Comparison of ENCODE assay signal across 10 cellular contexts in the genomic region with DNA sequence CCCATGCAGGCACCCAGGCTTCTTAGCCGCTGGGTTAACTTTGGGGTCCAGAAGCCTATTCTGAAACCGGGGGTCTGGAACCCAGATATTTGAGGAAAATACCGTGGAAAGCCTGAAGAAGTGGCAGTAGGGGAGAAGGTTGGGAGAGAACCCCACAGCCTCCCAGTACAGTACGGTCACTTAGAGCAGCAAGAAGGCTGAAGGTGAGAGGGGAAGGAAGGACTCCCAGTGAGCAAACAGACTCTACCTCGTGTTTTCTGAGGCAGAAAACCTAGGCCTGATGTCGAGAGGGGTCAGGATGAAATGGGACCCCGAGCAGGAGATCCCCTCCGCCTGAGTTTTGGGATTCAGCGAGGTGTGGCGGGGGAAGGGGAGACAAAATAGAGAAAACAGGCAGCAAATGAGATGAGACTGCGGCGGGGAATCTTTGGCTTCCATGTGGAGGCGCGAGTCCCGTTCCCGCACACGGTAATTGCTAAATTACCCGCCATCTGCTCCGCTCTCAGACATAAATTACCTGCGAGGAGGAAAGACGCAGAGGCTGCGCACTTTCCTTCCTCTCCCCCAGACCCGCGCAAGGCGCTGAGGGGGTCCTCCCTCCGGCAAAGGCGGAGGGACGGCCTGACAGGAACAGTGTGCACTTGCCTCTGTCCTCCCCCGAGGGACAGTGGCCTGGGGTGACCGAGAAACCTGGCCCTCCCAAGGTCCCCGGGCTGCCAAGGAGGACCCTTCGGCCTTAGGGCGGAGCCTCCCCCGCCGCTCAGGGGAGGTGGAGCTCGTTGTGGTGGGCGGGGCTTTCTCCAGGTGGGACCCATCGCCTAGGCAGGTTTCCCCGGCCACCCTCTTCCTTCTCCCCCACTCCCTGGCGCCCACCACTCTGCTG. TPM values are rescaled to one million over a fixed set of nuclear protein-coding genes. Genes with fewer than 3 reads are reported as not detected.
DNase-seq lines count a peak whose midpoint lies in the region; TF ChIP-seq lines count a peak whose summit lies in the region.
"Had no signal": no experiment of that assay in that cellular context is flagged by ENCODE, and none has a peak within 500 bp of the region (broad histone marks: within the 10 kb centered on the region; RNA-seq: fewer than 3 reads in every experiment).

No MANE protein-coding gene starts in this region.

- H3K4me2 ChIP-seq in neuronal stem cell (ENCODE audit: insufficient read depth, low read length, poor library complexity, severe bottlenecking): peak overlapping the region; percentile 78

- H3K4me3 ChIP-seq in H7 (ENCODE audit: insufficient read depth, low read depth, low read length) (peak overlapping the region; percentile 55), duodenal mucosa (ENCODE audit: low read depth in 1 of 2, low read length in 2 of 2) (peak overlapping the region; percentile 19 to 29), neuronal stem cell (ENCODE audit: low read length in 2 of 2) (peak overlapping the region in 1 of 2 donors; percentile 58)

- no peaks in the 10 kb centered on the region for H3K79me1 ChIP-seq in neuronal stem cell (ENCODE audit: low read depth, low read length)

- peak overlapping the region; percentile 97 for H2BK120ac ChIP-seq in neuronal stem cell (ENCODE audit: low read depth, low read length)

- H3K9me3 ChIP-seq in duodenal mucosa (ENCODE audit: control insufficient read depth in 1 of 2, low read length in 2 of 2): no peaks in the 10 kb centered on the region
- peaks cover 0 to 2% of the 10 kb centered on the region in 2 donors for H3K9me3 ChIP-seq in neuronal stem cell (replicated peaks in 1 of 2; ENCODE audit: control insufficient read depth in 2 of 2, insufficient read depth in 1 of 2, low read depth in 1 of 2, low read length in 2 of 2)
- H3K9me3 ChIP-seq: neutrophil had no signal

- TF ChIP-seq CTCF in MCF 10A (IDR thresholded peaks at IDR 0.05; ENCODE audit: unreplicated experiment): no peak

- H4K8ac ChIP-seq in neuronal stem cell (ENCODE audit: low read depth, low read length): no peak overlapping the region

- H3K36me3 Mint-ChIP-seq in T-helper 1 cell treated with Interleukin-12 subunit alpha and Interleukin-12 subunit beta and Interleukin-4 antibody, amounts not matched to agents 30 μg/mL and 1 μg/mL, for 36 hours (ENCODE audit: low read depth): no peaks in the 10 kb centered on the region
- no peaks in the 10 kb centered on the region for H3K36me3 Mint-ChIP-seq in MCF 10A (ENCODE audit: insufficient read depth, unreplicated experiment)

- peak overlapping the region; percentile 4 for H3K14ac ChIP-seq in neuronal stem cell (ENCODE audit: low read length)

- H2AK5ac ChIP-seq in neuronal stem cell (ENCODE audit: low read depth, low read length): peak overlapping the region; percentile 79

- H3K23ac ChIP-seq in neuronal stem cell (ENCODE audit: low read depth, low read length, poor library complexity): no peak overlapping the region

- WGBS in neuronal stem cell (ENCODE audit: extremely low coverage in 2 of 2, insufficient read length in 2 of 2, insufficient replicate concordance in 1 of 2), 2 donors: no CpG with 5 or more reads among the region's 40 CpGs

- no peaks in the 10 kb centered on the region for H3K9me3 Mint-ChIP-seq in T-helper 1 cell treated with Interleukin-12 subunit alpha and Interleukin-12 subunit beta and Interleukin-4 antibody, amounts not matched to agents 30 μg/mL and 1 μg/mL, for 36 hours
- no peaks in the 10 kb centered on the region for H3K9me3 Mint-ChIP-seq in MCF 10A (ENCODE audit: unreplicated experiment)

- H3K18ac ChIP-seq in neuronal stem cell (ENCODE audit: low read length): peak overlapping the region; percentile 95

- H3K4me1 ChIP-seq in duodenal mucosa (ENCODE audit: control insufficient read depth in 1 of 2, insufficient read depth in 2 of 2, low read length in 2 of 2) (peaks cover 15 to 21% of the 10 kb centered on the region in 2 donors), neuronal stem cell (ENCODE audit: control insufficient read depth in 2 of 2, insufficient read depth in 1 of 2, low read depth in 1 of 2, low read length in 2 of 2) (peaks cover 5 to 27% of the 10 kb centered on the region in 2 donors)

- intact Hi-C loops in MCF 10A (cut with micrococcal nuclease): no loop called here

- H3K9ac ChIP-seq in duodenal mucosa (ENCODE audit: low read depth in 1 of 2, low read length in 2 of 2) (no peak overlapping the region), neuronal stem cell (ENCODE audit: low read depth, low read length, poor library complexity) (no peak overlapping the region)

- H2BK15ac ChIP-seq in neuronal stem cell (ENCODE audit: low read length): peak overlapping the region; percentile 87

- POLR2A ChIA-PET in MCF 10A (lab: Yijun Ruan, JAX): interaction anchor here (4.1 kb wide), 1 partner anchor 12 kb away, joined by 24 read pairs; a partner anchor contains a TSS

- H3K27ac ChIP-seq in duodenal mucosa (ENCODE audit: low read depth, low read length): no peak overlapping the region
- no peak overlapping the region for H3K27ac ChIP-seq in neuronal stem cell (replicated peaks; ENCODE audit: low read length)
- H3K27ac ChIP-seq: neutrophil had no signal

- peaks cover 13% of the 10 kb centered on the region for H3K4me1 Mint-ChIP-seq in T-helper 1 cell treated with Interleukin-12 subunit alpha and Interleukin-12 subunit beta and Interleukin-4 antibody, amounts not matched to agents 30 μg/mL and 1 μg/mL, for 36 hours (ENCODE audit: low read depth)
- H3K4me1 Mint-ChIP-seq in MCF 10A (ENCODE audit: insufficient read depth, unreplicated experiment): peaks cover 10% of the 10 kb centered on the region

- H3K4ac ChIP-seq in neuronal stem cell (ENCODE audit: low read length): no peak overlapping the region

- H2BK5ac ChIP-seq in neuronal stem cell (ENCODE audit: low read length): no peak overlapping the region

- peak overlapping the region; percentile 79 for H2AFZ ChIP-seq in neuronal stem cell (ENCODE audit: low read length)

- H3K36me3 ChIP-seq in H7 (replicated peaks; ENCODE audit: control insufficient read depth, insufficient read depth, low read length) (no peaks in the 10 kb centered on the region), duodenal mucosa (ENCODE audit: control insufficient read depth in 1 of 2, insufficient read depth in 2 of 2, low read length in 2 of 2) (no peaks in the 10 kb centered on the region), neuronal stem cell (replicated peaks in 1 of 2; ENCODE audit: control insufficient read depth in 2 of 2, insufficient read depth in 2 of 2, low read length in 2 of 2) (no peaks in the 10 kb centered on the region)
- H3K36me3 ChIP-seq: neutrophil had no signal

- H4K91ac ChIP-seq in neuronal stem cell (ENCODE audit: low read depth, low read length, poor library complexity): no peak overlapping the region

- CTCF ChIA-PET in MCF 10A (lab: Yijun Ruan, JAX): interaction anchor here (4.1 to 18.8 kb wide), 3 partner anchors 5 to 36 kb away, joined by 26 to 411 read pairs (median 411); a partner anchor contains a TSS

- H3K27me3 Mint-ChIP-seq in T-helper 1 cell treated with Interleukin-12 subunit alpha and Interleukin-12 subunit beta and Interleukin-4 antibody, amounts not matched to agents 30 μg/mL and 1 μg/mL, for 36 hours (ENCODE audit: low read depth): peaks cover 62% of the 10 kb centered on the region
- peaks cover 14% of the 10 kb centered on the region for H3K27me3 Mint-ChIP-seq in MCF 10A (ENCODE audit: insufficient read depth, unreplicated experiment)

- no peak overlapping the region for H3K27ac Mint-ChIP-seq in T-helper 1 cell treated with Interleukin-12 subunit alpha and Interleukin-12 subunit beta and Interleukin-4 antibody, amounts not matched to agents 30 μg/mL and 1 μg/mL, for 36 hours
- H3K27ac Mint-ChIP-seq in MCF 10A (ENCODE audit: low read depth, unreplicated experiment): no peak overlapping the region

- DNase-seq in H7 (peak; percentile 97), neuronal stem cell (ENCODE audit: low spot score) (no peak), kidney tubule cell (ENCODE audit: low spot score) (no peak), SHP77 (lab: John Stamatoyannopoulos, UW) (no peak), NCI-H526 treated with DMSO at 0.1 percent for 48 hours (lab: John Stamatoyannopoulos, UW) (no peak), MCF 10A (ENCODE audit: unreplicated experiment) (no peak)

- H3K4me3 Mint-ChIP-seq in T-helper 1 cell treated with Interleukin-12 subunit alpha and Interleukin-12 subunit beta and Interleukin-4 antibody, amounts not matched to agents 30 μg/mL and 1 μg/mL, for 36 hours: peak overlapping the region; percentile 54
- H3K4me3 Mint-ChIP-seq in MCF 10A (ENCODE audit: unreplicated experiment): no peak overlapping the region

- no TSS peak for BruUV-seq in MCF 10A (replicated peaks; lab: Mats Ljungman, UMichigan)

- H3K27me3 ChIP-seq in H7 (ENCODE audit: control insufficient read depth, insufficient read depth, low read length): peaks cover 71% of the 10 kb centered on the region
- peaks cover 55 to 66% of the 10 kb centered on the region in 2 donors for H3K27me3 ChIP-seq in duodenal mucosa (ENCODE audit: control insufficient read depth in 1 of 2, insufficient read depth in 2 of 2, low read length in 2 of 2)
- H3K27me3 ChIP-seq in neuronal stem cell (ENCODE audit: control insufficient read depth in 3 of 3, insufficient read depth in 3 of 3, low read depth in 1 of 3, low read length in 3 of 3): peaks cover 3 to 92% (median 40%) of the 10 kb centered on the region in 3 experiments

- peak overlapping the region; percentile 30 for H2BK12ac ChIP-seq in neuronal stem cell (ENCODE audit: low read length)

RNA-seq across cellular contexts. Expression of a gene that starts 10.9 kb away (rescaled TPM):
- 17.3 and 18.7 TPM in 2 replicates for total RNA-seq in H7 (2014; rRNA removed; shearing (Covaris generic))
- polyA plus RNA-seq in neuronal stem cell (2013, experiment 1 of 2): 27.1 TPM
- polyA plus RNA-seq in neuronal stem cell (2013, experiment 2 of 2): 26.1 TPM
- total RNA-seq in MCF 10A (2022): 49.4 and 74.6 TPM in 2 replicates

RNA-seq across cellular contexts. Expression of a gene that starts 13.6 kb away (rescaled TPM):
- not detected in 2 replicates for total RNA-seq in H7 (2014; rRNA removed; shearing (Covaris generic))
- 0.35 TPM for polyA plus RNA-seq in neuronal stem cell (2013, experiment 1 of 2)
- 0.35 TPM for polyA plus RNA-seq in neuronal stem cell (2013, experiment 2 of 2)
- not detected in 2 replicates for total RNA-seq in MCF 10A (2022)
- total RNA-seq: temporal lobe had no signal
